Comparison of ENCODE assay signal across 8 cellular contexts in the genomic region with DNA sequence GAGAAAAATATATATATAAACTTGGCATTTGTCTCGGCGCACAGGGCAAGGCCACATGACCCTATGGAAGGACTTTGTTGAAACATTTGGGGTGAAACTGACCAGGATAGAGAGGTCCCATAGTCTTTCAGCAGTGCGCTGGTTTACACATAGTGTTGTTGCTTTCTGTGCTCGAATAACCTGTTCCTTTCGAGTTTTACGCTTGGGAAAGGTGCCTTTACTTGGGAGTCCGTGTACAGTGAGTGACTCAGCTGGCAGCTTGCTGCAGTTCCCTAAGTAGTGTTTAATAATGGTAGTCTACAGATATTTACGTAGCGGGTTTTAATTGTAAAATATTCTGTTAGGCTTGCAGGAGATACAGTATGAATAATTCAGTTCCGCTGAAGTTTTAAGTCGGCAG.
DNase-seq lines count a peak whose midpoint lies in the region; ATAC-seq lines count a peak whose summit lies in the region.

No MANE protein-coding gene starts in this region.

- H3K4me3 Mint-ChIP-seq in activated naive CD8-positive, alpha-beta T cell, result peak overlapping the region; percentile 90
- H3K4me3 Mint-ChIP-seq in stimulated activated naive CD8-positive, alpha-beta T cell treated with anti-CD3 and anti-CD28 coated beads, Interleukin-15, amount 100 ng/mL, for 72 hours, result peak overlapping the region; percentile 86

- H3K9ac ChIP-seq in iPS-20b (ENCODE audit: low read depth, low read length), result peak overlapping the region; percentile 93

- H3K27me3 ChIP-seq in iPS-20b (ENCODE audit: insufficient read depth, low read length), result no peaks in the 10 kb centered on the region

- H3K4me3 ChIP-seq in iPS-20b (ENCODE audit: low read length), result peak overlapping the region; percentile 95

- ATAC-seq in HG03139 (IDR thresholded peaks at IDR 0.05; ENCODE audit: unreplicated experiment) (peak; percentile 5), GM18520 (IDR thresholded peaks at IDR 0.05; ENCODE audit: unreplicated experiment) (no peak)
- no peak for ATAC-seq in stimulated activated naive CD8-positive, alpha-beta T cell treated with anti-CD3 and anti-CD28 coated beads, Interleukin-15, amount 100 ng/mL, for 72 hours

- peaks cover 25% of the 10 kb centered on the region for H3K4me1 Mint-ChIP-seq in activated naive CD8-positive, alpha-beta T cell (ENCODE audit: low read depth)
- H3K4me1 Mint-ChIP-seq in stimulated activated naive CD8-positive, alpha-beta T cell treated with anti-CD3 and anti-CD28 coated beads, Interleukin-15, amount 100 ng/mL, for 72 hours, result peaks cover 18% of the 10 kb centered on the region

- H3K27ac ChIP-seq in iPS-20b (ENCODE audit: low read length), result no peak overlapping the region

- no peaks in the 10 kb centered on the region for H3K9me3 ChIP-seq in iPS-20b (ENCODE audit: insufficient read depth, low read depth, low read length)

- H3K27ac Mint-ChIP-seq in activated naive CD8-positive, alpha-beta T cell, result peak overlapping the region; percentile 75
- peak overlapping the region; percentile 78 to 86 for H3K27ac Mint-ChIP-seq in stimulated activated naive CD8-positive, alpha-beta T cell treated with anti-CD3 and anti-CD28 coated beads, Interleukin-15, amount 100 ng/mL, for 72 hours

- no peaks in the 10 kb centered on the region for H3K4me1 ChIP-seq in iPS-20b (ENCODE audit: insufficient read depth, low read length)

- H3K27me3 Mint-ChIP-seq in activated naive CD8-positive, alpha-beta T cell, result no peaks in the 10 kb centered on the region
- H3K27me3 Mint-ChIP-seq in stimulated activated naive CD8-positive, alpha-beta T cell treated with anti-CD3 and anti-CD28 coated beads, Interleukin-15, amount 100 ng/mL, for 72 hours, result no peaks in the 10 kb centered on the region

- peaks cover 3% of the 10 kb centered on the region for H3K36me3 Mint-ChIP-seq in activated naive CD8-positive, alpha-beta T cell

- DNase-seq in GF-D8 (lab: John Stamatoyannopoulos, UW) (peak; percentile 1), T1000 (lab: John Stamatoyannopoulos, UW) (no peak), GOT3 (lab: John Stamatoyannopoulos, UW) (no peak)
- DNase-seq in stimulated activated naive CD8-positive, alpha-beta T cell treated with anti-CD3 and anti-CD28 coated beads, Interleukin-15, amount 100 ng/mL, for 72 hours, result no peak

- H3K36me3 ChIP-seq in iPS-20b (ENCODE audit: insufficient read depth, low read depth, low read length), result no peaks in the 10 kb centered on the region

- no peaks in the 10 kb centered on the region for H3K9me3 Mint-ChIP-seq in activated naive CD8-positive, alpha-beta T cell (ENCODE audit: low read depth)
- H3K9me3 Mint-ChIP-seq in stimulated activated naive CD8-positive, alpha-beta T cell treated with anti-CD3 and anti-CD28 coated beads, Interleukin-15, amount 100 ng/mL, for 72 hours, result no peaks in the 10 kb centered on the region
